17 cellular contexts compared by ENCODE assay signal in genomic region chr11:109937968-109938367, GRCh38.
DNase-seq lines count a peak whose midpoint lies in the region; TF ChIP-seq lines count a peak whose summit lies in the region.
"Had no signal": no experiment of that assay in that cellular context is flagged by ENCODE, and none has a peak within 500 bp of the region (broad histone marks: within the 10 kb centered on the region; RNA-seq: fewer than 3 reads in every experiment).

No MANE protein-coding gene starts in this region.

- DNase-seq in NCI-H526 (lab: John Stamatoyannopoulos, UW) (peak; percentile 32 to 44), NCI-H526 treated with DMSO at 0.1 percent for 48 hours (lab: John Stamatoyannopoulos, UW) (no peak), brain microvascular endothelial cell (no peak), neural crest cell (ENCODE audit: low read depth, low spot score) (no peak), NCI-H1105 (lab: John Stamatoyannopoulos, UW) (no peak), MG63 (no peak), neuronal stem cell (ENCODE audit: low spot score) (no peak)
- DNase-seq in activated CD4-positive, alpha-beta T cell treated with anti-CD3 and anti-CD28 coated beads for 1 hour: no peak
- DNase-seq: Calu3; CD8-positive, alpha-beta memory T cell; DMS 273 treated with DMSO at 0.1 percent for 48 hours; GM23248; HCEC 1CT; KBM-7 had no signal

- H4K8ac ChIP-seq in neuronal stem cell (ENCODE audit: low read depth, low read length): no peak overlapping the region

- H3K18ac ChIP-seq in neuronal stem cell (ENCODE audit: low read length): no peak overlapping the region

- no peak overlapping the region for H3K4me3 Mint-ChIP-seq in neural crest cell
- H3K4me3 Mint-ChIP-seq: CD8-positive, alpha-beta memory T cell had no signal

- no peak overlapping the region for H3K27ac ChIP-seq in brain microvascular endothelial cell
- H3K27ac ChIP-seq in neuronal stem cell (replicated peaks; ENCODE audit: low read length): no peak overlapping the region
- H3K27ac ChIP-seq: 22Rv1, BLaER1, GM23248, HL-60 had no signal

- H2BK15ac ChIP-seq in neuronal stem cell (ENCODE audit: low read length): no peak overlapping the region

- H2BK120ac ChIP-seq in neuronal stem cell (ENCODE audit: low read depth, low read length): no peak overlapping the region

- H2BK5ac ChIP-seq in neuronal stem cell (ENCODE audit: low read length): no peak overlapping the region

- H3K14ac ChIP-seq in neuronal stem cell (ENCODE audit: low read length): no peak overlapping the region

- H3K4me1 ChIP-seq in neuronal stem cell (ENCODE audit: control insufficient read depth in 2 of 2, insufficient read depth in 1 of 2, low read depth in 1 of 2, low read length in 2 of 2): no peaks in the 10 kb centered on the region

- no peaks in the 10 kb centered on the region for H3K9me3 Mint-ChIP-seq in neural crest cell

- no peaks in the 10 kb centered on the region for H3K9me3 ChIP-seq in MG63
- H3K9me3 ChIP-seq in neuronal stem cell (replicated peaks in 1 of 2; ENCODE audit: control insufficient read depth in 2 of 2, insufficient read depth in 1 of 2, low read depth in 1 of 2, low read length in 2 of 2): no peaks in the 10 kb centered on the region
- H3K9me3 ChIP-seq: BLaER1 had no signal

- no peak overlapping the region for H4K91ac ChIP-seq in neuronal stem cell (ENCODE audit: low read depth, low read length, poor library complexity)

- H3K27me3 ChIP-seq in brain microvascular endothelial cell (replicated peaks) (no peaks in the 10 kb centered on the region), MG63 (no peaks in the 10 kb centered on the region), neuronal stem cell (ENCODE audit: control insufficient read depth in 3 of 3, insufficient read depth in 3 of 3, low read depth in 1 of 3, low read length in 3 of 3) (no peaks in the 10 kb centered on the region)
- H3K27me3 ChIP-seq: BLaER1 had no signal

- H3K23ac ChIP-seq in neuronal stem cell (ENCODE audit: low read depth, low read length, poor library complexity): no peak overlapping the region

- no peaks in the 10 kb centered on the region for H3K27me3 Mint-ChIP-seq in neural crest cell (ENCODE audit: low read depth)

- H3K9ac ChIP-seq in neuronal stem cell (ENCODE audit: low read depth, low read length, poor library complexity): no peak overlapping the region
- H3K9ac ChIP-seq: BLaER1, GM23248 had no signal

- no peak overlapping the region for H2AK5ac ChIP-seq in neuronal stem cell (ENCODE audit: low read depth, low read length)

- H3K79me1 ChIP-seq in neuronal stem cell (ENCODE audit: low read depth, low read length): no peaks in the 10 kb centered on the region

- no peak overlapping the region for H2BK12ac ChIP-seq in neuronal stem cell (ENCODE audit: low read length)

- in situ Hi-C loops in brain microvascular endothelial cell (cut with HindIII; ENCODE audit: low pct_ligation_motif_present, low sequenced_read_pairs): no loop called here

- H3K36me3 ChIP-seq in brain microvascular endothelial cell (replicated peaks) (no peaks in the 10 kb centered on the region), MG63 (no peaks in the 10 kb centered on the region), neuronal stem cell (replicated peaks in 1 of 2; ENCODE audit: control insufficient read depth in 2 of 2, insufficient read depth in 2 of 2, low read length in 2 of 2) (no peaks in the 10 kb centered on the region)
- H3K36me3 ChIP-seq: BLaER1 had no signal

- no peak overlapping the region for H3K4me2 ChIP-seq in neuronal stem cell (ENCODE audit: insufficient read depth, low read length, poor library complexity, severe bottlenecking)
- H3K4me2 ChIP-seq: BLaER1 had no signal

- H2AFZ ChIP-seq in neuronal stem cell (ENCODE audit: low read length): no peak overlapping the region
- H2AFZ ChIP-seq: GM23248 had no signal

- peak; percentile 4 for TF ChIP-seq CTCF in brain microvascular endothelial cell (IDR thresholded peaks at IDR 0.05; ENCODE audit: low read depth, low read length, missing control alignments)
- no peak for TF ChIP-seq CTCF in neural crest cell (conservative IDR thresholded peaks at IDR 0.05)

- no peaks in the 10 kb centered on the region for H3K36me3 Mint-ChIP-seq in neural crest cell (ENCODE audit: low read depth)
- H3K36me3 Mint-ChIP-seq: CD8-positive, alpha-beta memory T cell had no signal

- peak overlapping the region; percentile 89 for H3K27ac Mint-ChIP-seq in neural crest cell (ENCODE audit: unreplicated experiment)

- peaks cover 4% of the 10 kb centered on the region for H3K4me1 Mint-ChIP-seq in neural crest cell
- H3K4me1 Mint-ChIP-seq: CD8-positive, alpha-beta memory T cell had no signal

- H3K4me3 ChIP-seq in brain microvascular endothelial cell (ENCODE audit: low read depth, low read length) (no peak overlapping the region), MG63 (no peak overlapping the region), neuronal stem cell (ENCODE audit: low read length in 2 of 2) (no peak overlapping the region)
- H3K4me3 ChIP-seq: BLaER1, GM23248 had no signal

- no peak overlapping the region for H3K4ac ChIP-seq in neuronal stem cell (ENCODE audit: low read length)

Comparison
In these comparisons a context has a peak if more than half of its experiments do, and no peak if none do; other contexts are left out.
1. DNase-seq: peak in NCI-H526 (2 of 2); none in NCI-H526 treated with DMSO at 0.1 percent for 48 hours (single experiment), brain microvascular endothelial cell (single experiment), neural crest cell (single experiment), NCI-H1105 (single experiment), MG63 (single experiment), activated CD4-positive, alpha-beta T cell treated with anti-CD3 and anti-CD28 coated beads for 1 hour (single experiment) and neuronal stem cell (single experiment).